In the genomic region with DNA sequence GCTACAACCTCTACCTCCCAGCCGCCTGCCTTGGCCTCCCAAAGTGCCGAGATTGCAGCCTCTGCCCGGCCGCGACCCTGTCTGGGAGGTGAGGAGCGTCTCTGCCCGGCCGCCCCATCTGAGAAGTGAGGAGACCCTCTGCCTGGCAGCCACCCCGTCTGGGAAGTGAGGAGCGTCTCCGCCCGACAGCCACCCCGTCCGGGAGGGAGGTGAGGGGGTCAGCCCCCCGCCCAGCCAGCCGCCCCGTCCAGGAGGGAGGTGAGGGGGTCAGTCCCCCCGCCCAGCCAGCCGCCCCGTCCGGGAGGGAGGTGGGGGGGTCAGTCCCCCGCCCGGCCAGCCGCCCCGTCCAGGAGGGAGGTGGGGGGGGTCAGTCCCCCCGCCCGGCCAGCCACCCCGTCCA, we compare ENCODE assay signal across 2 cellular contexts. TPM values are rescaled to one million over a fixed set of nuclear protein-coding genes. Genes with fewer than 3 reads are reported as not detected.
"Had no signal": no experiment of that assay in that cellular context is flagged by ENCODE, and none has a peak within 500 bp of the region (broad histone marks: within the 10 kb centered on the region; RNA-seq: fewer than 3 reads in every experiment).

No MANE protein-coding gene starts in this region.

RNA-seq across cellular contexts. Expression of gene OR11H6, which starts 11.1 kb away (rescaled TPM):
- total RNA-seq: G401, GM12878 had no signal
- polyA plus RNA-seq: GM12878 had no signal

RNA-seq across cellular contexts. Expression of gene OR11H7, which starts 16.4 kb away (rescaled TPM):
- total RNA-seq: G401, GM12878 had no signal

RNA-seq across cellular contexts. Expression of gene OR11G2, which starts 21.7 kb away (rescaled TPM):
- total RNA-seq: G401, GM12878 had no signal

RNA-seq across cellular contexts. Expression of gene OR11H4, which starts 26.7 kb away (rescaled TPM):
- total RNA-seq: G401, GM12878 had no signal
- polyA plus RNA-seq: GM12878 had no signal
